ENCODE assay signal across 26 cellular contexts in genomic region chr20:60543598-60543997, GRCh38.
"Had no signal": no experiment of that assay in that cellular context is flagged by ENCODE, and none has a peak within 500 bp of the region (broad histone marks: within the 10 kb centered on the region; RNA-seq: fewer than 3 reads in every experiment).

No MANE protein-coding gene starts in this region.

- H3K27ac ChIP-seq: colonic mucosa, coronary artery, dorsolateral prefrontal cortex, epithelial cell of prostate, esophagus muscularis mucosa, esophagus squamous epithelium, foreskin keratinocyte, gastrocnemius medialis, gastroesophageal sphincter, heart left ventricle, heart right ventricle had no signal

- H3K36me3 ChIP-seq: colonic mucosa, esophagus muscularis mucosa, esophagus squamous epithelium, gastrocnemius medialis, gastroesophageal sphincter, heart left ventricle, heart right ventricle had no signal

- H3K4me3 ChIP-seq: colonic mucosa, coronary artery, dorsolateral prefrontal cortex, esophagus muscularis mucosa, esophagus squamous epithelium, gastrocnemius medialis, gastroesophageal sphincter, heart left ventricle, heart right ventricle had no signal

- FAIRE-seq: colon, endothelial cell of umbilical vein had no signal

- DNase-seq: colonic mucosa; cortex of kidney; dermis blood vessel endothelial cell; dorsolateral prefrontal cortex; effector CD4-positive, alpha-beta T cell; effector CD8-positive, alpha-beta T cell; effector memory CD4-positive, alpha-beta T cell; effector memory CD8-positive, alpha-beta T cell; endodermal cell; erythroblast; esophagus squamous epithelium; foreskin fibroblast; foreskin keratinocyte; foreskin melanocyte; gastrocnemius medialis; glutamatergic neuron; head of caudate nucleus; heart left ventricle; heart right ventricle had no signal

- H3K9me3 ChIP-seq: colonic mucosa, esophagus squamous epithelium, gastrocnemius medialis had no signal

- ATAC-seq: effector memory CD8-positive, alpha-beta T cell; esophagus mucosa; foreskin keratinocyte; gastrocnemius medialis; gastroesophageal sphincter; heart left ventricle; heart right ventricle had no signal

- H3K4me1 ChIP-seq: colonic mucosa, esophagus muscularis mucosa, esophagus squamous epithelium, foreskin keratinocyte, gastrocnemius medialis, gastroesophageal sphincter, heart left ventricle, heart right ventricle had no signal

- H3K27me3 ChIP-seq: colonic mucosa, dorsolateral prefrontal cortex, esophagus squamous epithelium, gastrocnemius medialis, gastroesophageal sphincter, heart left ventricle, heart right ventricle had no signal
